ENCODE assay signal across 1 cellular context in genomic region chr3:118629821-118630220, GRCh38.
TF ChIP-seq lines count a peak whose summit lies in the region.

No MANE protein-coding gene starts in this region.

TF ChIP-seq in HepG2, 621 proteins besides CTCF, POLR2A, EP300 and RAD21 (continued from another document and continues in another):
- no peak for TF ChIP-seq ZBTB40 (IDR thresholded peaks at IDR 0.05)
- no peak for TF ChIP-seq ZBTB40 (CRISPR knock-in tag; IDR thresholded peaks at IDR 0.05)
- no peak for TF ChIP-seq CREM (IDR thresholded peaks at IDR 0.05)
- no peak for TF ChIP-seq CREM (CRISPR knock-in tag; IDR thresholded peaks at IDR 0.05)
- no peak for TF ChIP-seq NCOA2 (CRISPR knock-in tag; IDR thresholded peaks at IDR 0.05)
- 0 out of 2 replicates have a peak, but pooled peaks have one; percentile 33 for TF ChIP-seq PAXIP1 (CRISPR knock-in tag; conservative IDR thresholded peaks at IDR 0.05)
- TF ChIP-seq ARID5B (CRISPR knock-in tag; IDR thresholded peaks at IDR 0.05) = peak; percentile 29; the same call in 1 of the 2 replicates
- no peak for TF ChIP-seq ZFP91 (CRISPR knock-in tag; IDR thresholded peaks at IDR 0.05; ENCODE audit: borderline replicate concordance)
- TF ChIP-seq ZNF709 (CRISPR knock-in tag; IDR thresholded peaks at IDR 0.05) = no peak
- no peak for TF ChIP-seq ZNF552 (CRISPR knock-in tag; IDR thresholded peaks at IDR 0.05; ENCODE audit: borderline replicate concordance)
- no peak for TF ChIP-seq UBTF (CRISPR knock-in tag; IDR thresholded peaks at IDR 0.05)
- TF ChIP-seq KDM2A (CRISPR knock-in tag; IDR thresholded peaks at IDR 0.05; ENCODE audit: borderline replicate concordance, low read depth) = no peak
- no peak for TF ChIP-seq NFE2L2 (IDR thresholded peaks at IDR 0.05; ENCODE audit: low read length)
- no peak for TF ChIP-seq PITX1 (CRISPR knock-in tag; IDR thresholded peaks at IDR 0.05)
- no peak for TF ChIP-seq ZNF496 (CRISPR knock-in tag; IDR thresholded peaks at IDR 0.05; ENCODE audit: insufficient replicate concordance)
- no peak for TF ChIP-seq ATF2 (CRISPR knock-in tag; IDR thresholded peaks at IDR 0.05)
- TF ChIP-seq ZNF430 (CRISPR knock-in tag; IDR thresholded peaks at IDR 0.05) = no peak
- TF ChIP-seq TAF1 (CRISPR knock-in tag; IDR thresholded peaks at IDR 0.05) = no peak
- no peak for TF ChIP-seq FOSL2 (CRISPR knock-in tag; IDR thresholded peaks at IDR 0.05)
- TF ChIP-seq ZNF235 (CRISPR knock-in tag; IDR thresholded peaks at IDR 0.05; ENCODE audit: borderline replicate concordance) = no peak
- TF ChIP-seq MAFG (CRISPR knock-in tag; IDR thresholded peaks at IDR 0.05) = no peak
- no peak for TF ChIP-seq PBX3 (CRISPR knock-in tag; IDR thresholded peaks at IDR 0.05; ENCODE audit: borderline replicate concordance)
- TF ChIP-seq CCDC6 (CRISPR knock-in tag; IDR thresholded peaks at IDR 0.05) = no peak
- TF ChIP-seq SIX1 (CRISPR knock-in tag; IDR thresholded peaks at IDR 0.05; ENCODE audit: borderline replicate concordance) = 0 out of 2 replicates have a peak, but pooled peaks have one; percentile 37
- 0 out of 4 replicates have a peak, but pooled peaks of 1 of the 2 experiments have one; percentile 23 for TF ChIP-seq MAFK (conservative IDR thresholded peaks at IDR 0.05 in 1 of 2, IDR thresholded peaks at IDR 0.05 in 1 of 2; ENCODE audit: low read length in 2 of 2)
- TF ChIP-seq ELF4 (CRISPR knock-in tag; IDR thresholded peaks at IDR 0.05; ENCODE audit: borderline replicate concordance) = no peak
- no peak for TF ChIP-seq ZBTB39 (CRISPR knock-in tag; IDR thresholded peaks at IDR 0.05)
- peak; percentile 35 for TF ChIP-seq TEAD3 (CRISPR knock-in tag; optimal IDR thresholded peaks at IDR 0.05; ENCODE audit: borderline replicate concordance)
- no peak for TF ChIP-seq ZMAT3 (CRISPR knock-in tag; conservative IDR thresholded peaks at IDR 0.05)
